In genomic region chr17:17988427-17988945, GRCh38 we compare ENCODE assay signal across 17 cellular contexts. TPM values are rescaled to one million over a fixed set of nuclear protein-coding genes. Genes with fewer than 3 reads are reported as not detected.
DNase-seq lines count a peak whose midpoint lies in the region; ATAC-seq, FAIRE-seq and TF ChIP-seq lines count a peak whose summit lies in the region.
"Had no signal": no experiment of that assay in that cellular context is flagged by ENCODE, and none has a peak within 500 bp of the region (broad histone marks: within the 10 kb centered on the region; RNA-seq: fewer than 3 reads in every experiment).

No MANE protein-coding gene starts in this region.

- no peak for DNase-seq in HTR-8/SVneo (ENCODE audit: insufficient read length, low spot score)
- peak; percentile 7 for DNase-seq in NCI-H69 (lab: John Stamatoyannopoulos, UW)
- DNase-seq in neuronal stem cell (ENCODE audit: low spot score) = no peak
- DNase-seq in urothelium cell line (ENCODE audit: low spot score) = no peak
- no peak for DNase-seq in lower lobe of right lung
- DNase-seq in upper lobe of right lung = no peak
- DNase-seq: CD8-positive, alpha-beta T cell; COR-L47; DMS153; EL; GDM1 had no signal

- H2BK15ac ChIP-seq in neuronal stem cell (ENCODE audit: low read length) = no peak overlapping the region

- intact Hi-C loops in lower lobe of right lung (cut with DNase I) (no loop called here), upper lobe of right lung (cut with DNase I) (no loop called here)

- H3K4me1 ChIP-seq in neuronal stem cell (ENCODE audit: control insufficient read depth in 2 of 2, insufficient read depth in 1 of 2, low read depth in 1 of 2, low read length in 2 of 2) = peaks cover 0 to 2% of the 10 kb centered on the region in 2 donors
- H3K4me1 ChIP-seq in lower lobe of right lung = no peaks in the 10 kb centered on the region
- no peaks in the 10 kb centered on the region for H3K4me1 ChIP-seq in upper lobe of right lung

- H4K91ac ChIP-seq in neuronal stem cell (ENCODE audit: low read depth, low read length, poor library complexity) = no peak overlapping the region

- H3K36me3 ChIP-seq in neuronal stem cell (replicated peaks in 1 of 2; ENCODE audit: control insufficient read depth in 2 of 2, insufficient read depth in 2 of 2, low read length in 2 of 2) (no peaks in the 10 kb centered on the region), lower lobe of right lung (peaks cover 7% of the 10 kb centered on the region), upper lobe of right lung (no peaks in the 10 kb centered on the region)

- peak; percentile 76 for FAIRE-seq in HTR-8/SVneo (lab: Jason Lieb, UNC)
- no peak for FAIRE-seq in urothelium cell line (lab: Jason Lieb, UNC)
- FAIRE-seq: A549, D721Med, GM12892, GM19239 had no signal

- H3K4me3 ChIP-seq in neuronal stem cell (ENCODE audit: low read length in 2 of 2) = no peak overlapping the region
- no peak overlapping the region for H3K4me3 ChIP-seq in lower lobe of right lung
- H3K4me3 ChIP-seq in upper lobe of right lung = no peak overlapping the region
- H3K4me3 ChIP-seq: A549 had no signal

- H3K23ac ChIP-seq in neuronal stem cell (ENCODE audit: low read depth, low read length, poor library complexity) = no peak overlapping the region

- no peak overlapping the region for H3K14ac ChIP-seq in neuronal stem cell (ENCODE audit: low read length)

- peak overlapping the region; percentile 45 for H4K8ac ChIP-seq in neuronal stem cell (ENCODE audit: low read depth, low read length)

- H3K18ac ChIP-seq in neuronal stem cell (ENCODE audit: low read length) = peak overlapping the region; percentile 70

- H3K4me2 ChIP-seq in neuronal stem cell (ENCODE audit: insufficient read depth, low read length, poor library complexity, severe bottlenecking) = no peak overlapping the region
- H3K4me2 ChIP-seq: A549 had no signal

- no peak overlapping the region for H3K4ac ChIP-seq in neuronal stem cell (ENCODE audit: low read length)

- no peak overlapping the region for H2BK5ac ChIP-seq in neuronal stem cell (ENCODE audit: low read length)

- TF ChIP-seq CTCF in lower lobe of right lung (IDR thresholded peaks at IDR 0.05) (no peak), upper lobe of right lung (IDR thresholded peaks at IDR 0.05) (no peak)

- peak overlapping the region; percentile 33 for H3K9ac ChIP-seq in neuronal stem cell (ENCODE audit: low read depth, low read length, poor library complexity)

- H2BK120ac ChIP-seq in neuronal stem cell (ENCODE audit: low read depth, low read length) = peak overlapping the region; percentile 35

- no peak overlapping the region for H3K27ac ChIP-seq in neuronal stem cell (replicated peaks; ENCODE audit: low read length)
- no peak overlapping the region for H3K27ac ChIP-seq in lower lobe of right lung
- no peak overlapping the region for H3K27ac ChIP-seq in upper lobe of right lung

- no peaks in the 10 kb centered on the region for H3K79me1 ChIP-seq in neuronal stem cell (ENCODE audit: low read depth, low read length)

- H2AFZ ChIP-seq in neuronal stem cell (ENCODE audit: low read length) = no peak overlapping the region

- WGBS in neuronal stem cell (ENCODE audit: extremely low coverage in 2 of 2, insufficient read length in 2 of 2, insufficient replicate concordance in 1 of 2), 2 donors = no CpG with 5 or more reads among the region's 7 CpGs

- peak overlapping the region; percentile 56 for H2AK5ac ChIP-seq in neuronal stem cell (ENCODE audit: low read depth, low read length)

- H2BK12ac ChIP-seq in neuronal stem cell (ENCODE audit: low read length) = no peak overlapping the region

- peaks cover 0 to 12% (median 0%) of the 10 kb centered on the region in 3 experiments for H3K27me3 ChIP-seq in neuronal stem cell (ENCODE audit: control insufficient read depth in 3 of 3, insufficient read depth in 3 of 3, low read depth in 1 of 3, low read length in 3 of 3)
- no peaks in the 10 kb centered on the region for H3K27me3 ChIP-seq in lower lobe of right lung (ENCODE audit: low read depth)
- no peaks in the 10 kb centered on the region for H3K27me3 ChIP-seq in upper lobe of right lung

- H3K9me3 ChIP-seq in neuronal stem cell (replicated peaks in 1 of 2; ENCODE audit: control insufficient read depth in 2 of 2, insufficient read depth in 1 of 2, low read depth in 1 of 2, low read length in 2 of 2) (no peaks in the 10 kb centered on the region), lower lobe of right lung (no peaks in the 10 kb centered on the region), upper lobe of right lung (no peaks in the 10 kb centered on the region)
- H3K9me3 ChIP-seq: A549 had no signal

- no peak for ATAC-seq in lower lobe of right lung
- no peak for ATAC-seq in upper lobe of right lung
- ATAC-seq: A549; CD8-positive, alpha-beta T cell; HCT116 had no signal

RNA-seq across cellular contexts. Expression of gene DRC3, which starts 15.8 kb away (rescaled TPM):
- polyA plus RNA-seq in neuronal stem cell (2013, experiment 1 of 2) = 1.1 TPM
- polyA plus RNA-seq in neuronal stem cell (2013, experiment 2 of 2) = 0.62 TPM
- total RNA-seq in lower lobe of right lung = 13.4 TPM
- 3.3 TPM for total RNA-seq in upper lobe of right lung
- total RNA-seq: H4 had no signal

RNA-seq across cellular contexts. Expression of gene TOM1L2, which starts 16.3 kb away (rescaled TPM):
- polyA plus RNA-seq in neuronal stem cell (2013, experiment 1 of 2) = 11.3 TPM
- polyA plus RNA-seq in neuronal stem cell (2013, experiment 2 of 2) = 12.2 TPM
- total RNA-seq in lower lobe of right lung = 63.4 TPM
- 76.7 TPM for total RNA-seq in upper lobe of right lung

RNA-seq across cellular contexts. Expression of gene ATPAF2, which starts 50.5 kb away (rescaled TPM):
- polyA plus RNA-seq in neuronal stem cell (2013, experiment 1 of 2) = 18.5 TPM
- 19.0 TPM for polyA plus RNA-seq in neuronal stem cell (2013, experiment 2 of 2)
- total RNA-seq in lower lobe of right lung (22.9 TPM), upper lobe of right lung (26.3 TPM)

RNA-seq across cellular contexts. Expression of gene GID4, which starts 50.7 kb away (rescaled TPM):
- polyA plus RNA-seq in neuronal stem cell (2013, experiment 1 of 2) = 9.7 TPM
- polyA plus RNA-seq in neuronal stem cell (2013, experiment 2 of 2) = 10.5 TPM
- 11.9 TPM for total RNA-seq in lower lobe of right lung
- 11.6 TPM for total RNA-seq in upper lobe of right lung
